1 cellular context compared by ENCODE assay signal in genomic region chr9:136093995-136094881, GRCh38.
TF ChIP-seq lines count a peak whose summit lies in the region.

No MANE protein-coding gene starts in this region.

TF ChIP-seq in HepG2, 621 proteins besides CTCF, POLR2A, EP300 and RAD21 (continued from another document and continues in another):
- TF ChIP-seq, protein P1, sequence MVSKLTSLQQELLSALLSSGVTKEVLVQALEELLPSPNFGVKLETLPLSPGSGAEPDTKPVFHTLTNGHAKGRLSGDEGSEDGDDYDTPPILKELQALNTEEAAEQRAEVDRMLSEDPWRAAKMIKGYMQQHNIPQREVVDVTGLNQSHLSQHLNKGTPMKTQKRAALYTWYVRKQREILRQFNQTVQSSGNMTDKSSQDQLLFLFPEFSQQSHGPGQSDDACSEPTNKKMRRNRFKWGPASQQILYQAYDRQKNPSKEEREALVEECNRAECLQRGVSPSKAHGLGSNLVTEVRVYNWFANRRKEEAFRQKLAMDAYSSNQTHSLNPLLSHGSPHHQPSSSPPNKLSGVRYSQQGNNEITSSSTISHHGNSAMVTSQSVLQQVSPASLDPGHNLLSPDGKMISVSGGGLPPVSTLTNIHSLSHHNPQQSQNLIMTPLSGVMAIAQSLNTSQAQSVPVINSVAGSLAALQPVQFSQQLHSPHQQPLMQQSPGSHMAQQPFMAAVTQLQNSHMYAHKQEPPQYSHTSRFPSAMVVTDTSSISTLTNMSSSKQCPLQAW (CRISPR knock-in tag; IDR thresholded peaks at IDR 0.05): no peak
- no peak for TF ChIP-seq ZFP82 (CRISPR knock-in tag; IDR thresholded peaks at IDR 0.05; ENCODE audit: borderline replicate concordance)
- peak; percentile 94 for TF ChIP-seq NR2C2 (CRISPR knock-in tag; IDR thresholded peaks at IDR 0.05; ENCODE audit: borderline replicate concordance)
- no peak for TF ChIP-seq ZNF367 (CRISPR knock-in tag; IDR thresholded peaks at IDR 0.05; ENCODE audit: borderline replicate concordance)
- TF ChIP-seq ZNF883 (CRISPR knock-in tag; IDR thresholded peaks at IDR 0.05; ENCODE audit: not compliant biosample characterization): no peak
- TF ChIP-seq SALL1 (CRISPR knock-in tag; IDR thresholded peaks at IDR 0.05): peak; percentile 60
- TF ChIP-seq SP5 (CRISPR knock-in tag; IDR thresholded peaks at IDR 0.05; ENCODE audit: borderline replicate concordance, low read depth): peak; percentile 34; the same call in 1 of the 2 replicates
- no peak for TF ChIP-seq HMGXB3 (CRISPR knock-in tag; IDR thresholded peaks at IDR 0.05; ENCODE audit: borderline replicate concordance)
- TF ChIP-seq FOXA1 (IDR thresholded peaks at IDR 0.05): no peak
- TF ChIP-seq FOXA1 (CRISPR knock-in tag; IDR thresholded peaks at IDR 0.05): no peak
- TF ChIP-seq HCFC1 (IDR thresholded peaks at IDR 0.05; ENCODE audit: low read depth, low read length): no peak
- peak; percentile 65 for TF ChIP-seq DMAP1 (CRISPR knock-in tag; IDR thresholded peaks at IDR 0.05)
- TF ChIP-seq MAFF (IDR thresholded peaks at IDR 0.05; ENCODE audit: low read depth, low read length): no peak
- peak; percentile 32; the same call in 1 of the 2 replicates for TF ChIP-seq ARID5B (CRISPR knock-in tag; IDR thresholded peaks at IDR 0.05)
- peak; percentile 84 for TF ChIP-seq PHF8 (CRISPR knock-in tag; IDR thresholded peaks at IDR 0.05)
- peak; percentile 83 for TF ChIP-seq ZFX (CRISPR knock-in tag; IDR thresholded peaks at IDR 0.05; ENCODE audit: low read depth)
- no peak for TF ChIP-seq HOXD1 (CRISPR knock-in tag; IDR thresholded peaks at IDR 0.05)
- peak; percentile 74; the same call in 1 of the 2 replicates for TF ChIP-seq NR2F6 (IDR thresholded peaks at IDR 0.05)
- TF ChIP-seq NR2F6 (CRISPR knock-in tag; IDR thresholded peaks at IDR 0.05): no peak
- TF ChIP-seq ZNF329 (CRISPR knock-in tag; IDR thresholded peaks at IDR 0.05; ENCODE audit: low read depth): no peak
- TF ChIP-seq, protein P2, sequence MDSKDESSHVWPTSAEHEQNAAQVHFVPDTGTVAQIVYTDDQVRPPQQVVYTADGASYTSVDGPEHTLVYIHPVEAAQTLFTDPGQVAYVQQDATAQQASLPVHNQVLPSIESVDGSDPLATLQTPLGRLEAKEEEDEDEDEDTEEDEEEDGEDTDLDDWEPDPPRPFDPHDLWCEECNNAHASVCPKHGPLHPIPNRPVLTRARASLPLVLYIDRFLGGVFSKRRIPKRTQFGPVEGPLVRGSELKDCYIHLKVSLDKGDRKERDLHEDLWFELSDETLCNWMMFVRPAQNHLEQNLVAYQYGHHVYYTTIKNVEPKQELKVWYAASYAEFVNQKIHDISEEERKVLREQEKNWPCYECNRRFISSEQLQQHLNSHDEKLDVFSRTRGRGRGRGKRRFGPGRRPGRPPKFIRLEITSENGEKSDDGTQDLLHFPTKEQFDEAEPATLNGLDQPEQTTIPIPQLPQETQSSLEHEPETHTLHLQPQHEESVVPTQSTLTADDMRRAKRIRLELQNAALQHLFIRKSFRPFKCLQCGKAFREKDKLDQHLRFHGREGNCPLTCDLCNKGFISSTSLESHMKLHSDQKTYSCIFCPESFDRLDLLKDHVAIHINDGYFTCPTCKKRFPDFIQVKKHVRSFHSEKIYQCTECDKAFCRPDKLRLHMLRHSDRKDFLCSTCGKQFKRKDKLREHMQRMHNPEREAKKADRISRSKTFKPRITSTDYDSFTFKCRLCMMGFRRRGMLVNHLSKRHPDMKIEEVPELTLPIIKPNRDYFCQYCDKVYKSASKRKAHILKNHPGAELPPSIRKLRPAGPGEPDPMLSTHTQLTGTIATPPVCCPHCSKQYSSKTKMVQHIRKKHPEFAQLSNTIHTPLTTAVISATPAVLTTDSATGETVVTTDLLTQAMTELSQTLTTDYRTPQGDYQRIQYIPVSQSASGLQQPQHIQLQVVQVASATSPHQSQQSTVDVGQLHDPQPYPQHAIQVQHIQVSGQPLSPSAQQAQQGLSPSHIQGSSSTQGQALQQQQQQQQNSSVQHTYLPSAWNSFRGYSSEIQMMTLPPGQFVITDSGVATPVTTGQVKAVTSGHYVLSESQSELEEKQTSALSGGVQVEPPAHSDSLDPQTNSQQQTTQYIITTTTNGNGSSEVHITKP (CRISPR knock-in tag; IDR thresholded peaks at IDR 0.05; ENCODE audit: low read depth): peak; percentile 46; the same call in 1 of the 2 replicates
- peak; percentile 46; the same call in 1 of the 2 replicates for TF ChIP-seq BHLHE40 (IDR thresholded peaks at IDR 0.05; ENCODE audit: low read length)
- 0 out of 2 replicates have a peak, but pooled peaks have one; percentile 57 for TF ChIP-seq ZNF44 (CRISPR knock-in tag; IDR thresholded peaks at IDR 0.05)
- TF ChIP-seq ZNF225 (CRISPR knock-in tag; IDR thresholded peaks at IDR 0.05): no peak
- 0 out of 2 replicates have a peak, but pooled peaks have one; percentile 35 for TF ChIP-seq CREB3 (CRISPR knock-in tag; IDR thresholded peaks at IDR 0.05)
- TF ChIP-seq ZNF432 (CRISPR knock-in tag; IDR thresholded peaks at IDR 0.05; ENCODE audit: borderline replicate concordance): no peak
- TF ChIP-seq TBX2 (CRISPR knock-in tag; IDR thresholded peaks at IDR 0.05; ENCODE audit: borderline replicate concordance): 0 out of 2 replicates have a peak, but pooled peaks have one; percentile 67
- TF ChIP-seq, protein P3, sequence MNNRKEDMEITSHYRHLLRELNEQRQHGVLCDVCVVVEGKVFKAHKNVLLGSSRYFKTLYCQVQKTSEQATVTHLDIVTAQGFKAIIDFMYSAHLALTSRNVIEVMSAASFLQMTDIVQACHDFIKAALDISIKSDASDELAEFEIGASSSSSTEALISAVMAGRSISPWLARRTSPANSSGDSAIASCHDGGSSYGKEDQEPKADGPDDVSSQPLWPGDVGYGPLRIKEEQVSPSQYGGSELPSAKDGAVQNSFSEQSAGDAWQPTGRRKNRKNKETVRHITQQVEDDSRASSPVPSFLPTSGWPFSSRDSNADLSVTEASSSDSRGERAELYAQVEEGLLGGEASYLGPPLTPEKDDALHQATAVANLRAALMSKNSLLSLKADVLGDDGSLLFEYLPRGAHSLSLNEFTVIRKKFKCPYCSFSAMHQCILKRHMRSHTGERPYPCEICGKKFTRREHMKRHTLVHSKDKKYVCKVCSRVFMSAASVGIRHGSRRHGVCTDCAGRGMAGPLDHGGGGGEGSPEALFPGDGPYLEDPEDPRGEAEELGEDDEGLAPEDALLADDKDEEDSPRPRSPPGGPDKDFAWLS (CRISPR knock-in tag; IDR thresholded peaks at IDR 0.05; ENCODE audit: borderline replicate concordance): no peak
- TF ChIP-seq NFYB (CRISPR knock-in tag; IDR thresholded peaks at IDR 0.05): peak; percentile 70
- peak; percentile 51; the same call in 1 of the 2 replicates for TF ChIP-seq SPEN (CRISPR knock-in tag; IDR thresholded peaks at IDR 0.05; ENCODE audit: low read depth)
- 0 out of 2 replicates have a peak, but pooled peaks have one; percentile 33 for TF ChIP-seq ZNF296 (CRISPR knock-in tag; conservative IDR thresholded peaks at IDR 0.05)
- TF ChIP-seq ZNF256 (CRISPR knock-in tag; conservative IDR thresholded peaks at IDR 0.05): 0 out of 2 replicates have a peak, but pooled peaks have one; percentile 40
